In genomic region chr2:32726678-32727077, GRCh38 we compare ENCODE assay signal across 4 cellular contexts.
DNase-seq lines count a peak whose midpoint lies in the region; ATAC-seq, FAIRE-seq and TF ChIP-seq lines count a peak whose summit lies in the region.
"Not testable (repeated sequence)": the region's sequence is repeated elsewhere in the genome, so short reads cannot be mapped to it uniquely, and the experiment has no call there.

No MANE protein-coding gene starts in this region.

- not testable (repeated sequence) for TF ChIP-seq POLR2A in K562 (conservative IDR thresholded peaks at IDR 0.05)

- H3K9me3 ChIP-seq in Panc1 (ENCODE audit: control insufficient read depth, insufficient read depth, low read depth, low read length); K562 (replicated peaks; ENCODE audit: control insufficient read depth, insufficient read depth, low read depth, low read length): not testable (repeated sequence)

- TF ChIP-seq RAD21 in K562 (CRISPR knock-in tag; conservative IDR thresholded peaks at IDR 0.05 in 1 of 2, IDR thresholded peaks at IDR 0.05 in 1 of 2), result not testable (repeated sequence)

- peak overlapping the region; percentile 73 for H3K27ac Mint-ChIP-seq in memory B cell

- H4K20me1 ChIP-seq in K562 (replicated peaks; ENCODE audit: control insufficient read depth, insufficient read depth, low read length), result not testable (repeated sequence)

- DNase-seq in Panc1 (ENCODE audit: low read depth, low spot score); K562 (ENCODE audit: extremely low read depth in 1 of 4, low spot score in 3 of 4); memory B cell (ENCODE audit: low spot score in 2 of 2): not testable (repeated sequence)

- peak overlapping the region; percentile 20; the same call in 1 of the 2 replicates for H3K27ac ChIP-seq in C4-2B
- not testable (repeated sequence) for H3K27ac ChIP-seq in Panc1 (ENCODE audit: low read length); K562 (ENCODE audit: extremely low read depth, low read depth, low read length)

- H3K9me1 ChIP-seq in K562 (ENCODE audit: control insufficient read depth, insufficient read depth, low read length), result not testable (repeated sequence)

- not testable (repeated sequence) for H3K9ac ChIP-seq in K562 (ENCODE audit: insufficient read depth in 1 of 2, low read depth in 2 of 2, low read length in 2 of 2)

- H3K79me2 ChIP-seq in K562 (ENCODE audit: control insufficient read depth, insufficient read depth, low read length), result not testable (repeated sequence)

- not testable (repeated sequence) for H3K4me3 Mint-ChIP-seq in memory B cell

- not testable (repeated sequence) for FAIRE-seq in K562 (lab: Jason Lieb, UNC)

- not testable (repeated sequence) for H3K4me3 ChIP-seq in Panc1 (ENCODE audit: low read depth in 2 of 2, low read length in 2 of 2); K562

- TF ChIP-seq EP300 in K562 (IDR thresholded peaks at IDR 0.05; ENCODE audit: low read length), result not testable (repeated sequence)

- intact Hi-C loops in Panc1 (cut with micrococcal nuclease; ENCODE audit: unreplicated experiment); K562 (cut with micrococcal nuclease): not testable (repeated sequence)

- not testable (repeated sequence) for H3K4me2 ChIP-seq in K562 (ENCODE audit: insufficient read depth, low read length)

- H3K36me3 Mint-ChIP-seq in memory B cell, result peaks cover 52% of the 10 kb centered on the region

- H3K4me1 ChIP-seq in Panc1 (ENCODE audit: control insufficient read depth, insufficient read depth, low read length); K562 (replicated peaks in 1 of 2; ENCODE audit: control insufficient read depth in 2 of 2, insufficient read depth in 2 of 2, low read length in 2 of 2): not testable (repeated sequence)

- not testable (repeated sequence) for H3K9me3 Mint-ChIP-seq in memory B cell

- not testable (repeated sequence) for H3K36me3 ChIP-seq in Panc1 (ENCODE audit: control insufficient read depth, insufficient read depth, low read length)
- H3K36me3 ChIP-seq in K562 (ENCODE audit: control insufficient read depth, insufficient read depth, low read length), result peaks cover 22% of the 10 kb centered on the region; the same call in 2 of the 3 replicates

- H3K27me3 Mint-ChIP-seq in memory B cell, result not testable (repeated sequence)

- WGBS in K562 (ENCODE audit: insufficient coverage, low coverage, missing lambda C conversion rate), result 60% methylated on average over 5 of the region's 5 CpGs

- H3K4me1 Mint-ChIP-seq in memory B cell, result not testable (repeated sequence)

- not testable (repeated sequence) for ATAC-seq in Panc1; K562; memory B cell (ENCODE audit: low read depth)

- not testable (repeated sequence) for BruUV-seq in Panc1 (replicated peaks; lab: Mats Ljungman, UMichigan); K562 (replicated peaks; lab: Mats Ljungman, UMichigan)

- POLR2A ChIA-PET in Panc1 (lab: Charles Lee) (interaction anchor here (0.7 kb wide), 1 partner anchor 53 kb away, joined by 4 read pairs; no protein-coding TSS in a partner anchor), K562 (lab: Yijun Ruan, JAX) (interaction anchor here (0.6 kb wide), 1 partner anchor 15 kb away, joined by 4 read pairs; no protein-coding TSS in a partner anchor)

- not testable (repeated sequence) for H2AFZ ChIP-seq in K562 (ENCODE audit: low read depth, low read length)

- not testable (repeated sequence) for TF ChIP-seq CTCF in C4-2B (conservative IDR thresholded peaks at IDR 0.05); K562 (IDR thresholded peaks at IDR 0.05 in 2 of 3, conservative IDR thresholded peaks at IDR 0.05 in 1 of 3; ENCODE audit: insufficient read depth in 2 of 3, low read depth in 1 of 3, low read length in 3 of 3)
- TF ChIP-seq CTCF in Panc1 (IDR thresholded peaks at IDR 0.05), result 0 out of 2 replicates have a peak, but pooled peaks have one; percentile 5

- CTCF ChIA-PET in Panc1 (lab: Charles Lee); K562 (lab: Yijun Ruan, JAX; ENCODE audit: low intra/inter-chr PET ratio): not testable (repeated sequence)

- in situ Hi-C loops in Panc1 (cut with HindIII; ENCODE audit: low pct_unique_long_range_greater_than_20kb, low sequenced_read_pairs); K562 (cut with MboI): not testable (repeated sequence)

- H3K27me3 ChIP-seq in Panc1 (ENCODE audit: control insufficient read depth, insufficient read depth, low read length); K562 (ENCODE audit: control insufficient read depth in 2 of 2, insufficient read depth in 2 of 2, low read length in 2 of 2): not testable (repeated sequence)

TF ChIP-seq in K562, 482 proteins besides CTCF, POLR2A, EP300 and RAD21:
- TF ChIP-seq ZNF431 (CRISPR knock-in tag; IDR thresholded peaks at IDR 0.05), result peak; percentile 94
